In the genomic region with DNA sequence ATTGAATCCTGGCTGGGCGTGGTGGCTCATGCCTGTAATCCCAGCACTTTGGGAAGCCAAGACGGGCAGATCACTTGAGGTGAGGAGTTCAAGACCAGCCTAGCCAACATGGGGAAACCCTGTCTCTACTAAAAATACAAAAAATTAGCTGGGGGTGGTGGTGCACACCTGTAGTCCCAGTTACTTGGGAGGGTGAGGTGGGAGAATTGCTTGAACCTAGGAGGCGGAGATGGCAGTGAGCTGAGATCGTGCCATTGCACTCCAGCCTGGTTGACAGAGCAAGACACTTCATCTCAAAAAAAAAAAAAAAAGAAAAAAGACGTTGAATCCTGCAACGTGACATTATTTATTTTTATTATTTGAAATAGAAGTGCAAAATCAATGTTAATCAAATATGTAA, we compare ENCODE assay signal across 6 cellular contexts. TPM values are rescaled to one million over a fixed set of nuclear protein-coding genes. Genes with fewer than 3 reads are reported as not detected.
"Had no signal": no experiment of that assay in that cellular context is flagged by ENCODE, and none has a peak within 500 bp of the region (broad histone marks: within the 10 kb centered on the region; RNA-seq: fewer than 3 reads in every experiment).

No MANE protein-coding gene starts in this region.

RNA-seq across cellular contexts. Expression of a gene that starts 14.1 kb away (rescaled TPM):
- total RNA-seq: GM23248, H4, H7, HFFc6, HT-29 had no signal
- polyA plus RNA-seq: GM23248, IgD-negative memory B cell had no signal

RNA-seq across cellular contexts. Expression of a gene that starts 48.7 kb away (rescaled TPM):
- total RNA-seq: GM23248 had no signal
